ENCODE assay signal across 1 cellular context in the genomic region with DNA sequence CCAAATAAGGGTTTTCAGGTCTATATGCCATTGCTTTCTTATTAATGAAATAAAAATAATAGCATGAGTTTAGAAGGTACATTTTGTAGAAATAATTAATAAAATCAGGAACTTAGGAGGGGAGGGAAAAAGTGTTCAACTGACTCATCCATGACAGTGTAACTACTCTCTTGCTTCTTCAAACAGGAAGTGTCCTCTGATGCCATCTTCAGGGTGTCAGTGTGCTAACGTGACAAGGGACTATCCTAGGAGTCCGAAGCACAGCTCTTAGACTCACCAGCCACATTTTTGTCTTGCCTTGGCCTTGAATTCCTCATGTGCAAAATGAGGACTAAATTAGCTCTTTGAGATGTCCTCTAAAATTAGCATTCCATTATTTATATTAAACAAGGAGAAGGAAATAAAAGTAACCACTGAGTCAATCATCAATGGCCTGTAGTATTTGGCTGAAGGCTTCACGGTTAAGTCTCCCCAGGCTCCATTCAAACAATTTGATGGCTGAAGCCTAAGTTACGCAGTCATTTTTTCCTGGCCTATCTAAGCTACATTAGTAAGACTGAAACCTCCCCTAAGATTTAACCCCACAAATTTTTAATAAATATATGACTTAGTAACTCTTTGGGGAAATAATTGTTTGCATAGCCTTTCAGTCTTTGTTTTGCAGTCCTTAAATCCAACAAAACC.
A peak's percentile ranks its signal among the peaks of the same experiment; 100 is the strongest.
TF ChIP-seq lines count a peak whose summit lies in the region.

No MANE protein-coding gene starts in this region.

TF ChIP-seq in IMR-90, 13 proteins besides CTCF, POLR2A, EP300 and RAD21:
- TF ChIP-seq MXI1 (IDR thresholded peaks at IDR 0.05; ENCODE audit: borderline replicate concordance, low read depth, low read length) (no peak), NFE2L2 (IDR thresholded peaks at IDR 0.05; ENCODE audit: low read depth, low read length) (peak; percentile 51; the same call in 1 of the 2 replicates), CHD1 (IDR thresholded peaks at IDR 0.05; ENCODE audit: low read depth, low read length) (no peak), CEBPB (IDR thresholded peaks at IDR 0.05; ENCODE audit: low read depth, low read length) (no peak), MAFK (IDR thresholded peaks at IDR 0.05; ENCODE audit: low read depth, low read length) (no peak), RFX5 (IDR thresholded peaks at IDR 0.05; ENCODE audit: low read depth, low read length) (no peak), MAZ (IDR thresholded peaks at IDR 0.05; ENCODE audit: borderline replicate concordance, low read depth, low read length) (no peak)
- TF ChIP-seq, protein P1, sequence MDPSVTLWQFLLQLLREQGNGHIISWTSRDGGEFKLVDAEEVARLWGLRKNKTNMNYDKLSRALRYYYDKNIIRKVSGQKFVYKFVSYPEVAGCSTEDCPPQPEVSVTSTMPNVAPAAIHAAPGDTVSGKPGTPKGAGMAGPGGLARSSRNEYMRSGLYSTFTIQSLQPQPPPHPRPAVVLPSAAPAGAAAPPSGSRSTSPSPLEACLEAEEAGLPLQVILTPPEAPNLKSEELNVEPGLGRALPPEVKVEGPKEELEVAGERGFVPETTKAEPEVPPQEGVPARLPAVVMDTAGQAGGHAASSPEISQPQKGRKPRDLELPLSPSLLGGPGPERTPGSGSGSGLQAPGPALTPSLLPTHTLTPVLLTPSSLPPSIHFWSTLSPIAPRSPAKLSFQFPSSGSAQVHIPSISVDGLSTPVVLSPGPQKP (IDR thresholded peaks at IDR 0.05; ENCODE audit: borderline replicate concordance, low read depth, low read length) = no peak
